Comparison of ENCODE assay signal across 27 cellular contexts in genomic region chr14:83047436-83047835, GRCh38.
"Had no signal": no experiment of that assay in that cellular context is flagged by ENCODE, and none has a peak within 500 bp of the region (broad histone marks: within the 10 kb centered on the region; RNA-seq: fewer than 3 reads in every experiment).

No MANE protein-coding gene starts in this region.

- H3K27me3 Mint-ChIP-seq: activated CD4-positive, alpha-beta memory T cell treated with anti-CD3 and anti-CD28 coated beads, Interleukin-2, amount 10 ng/mL, durations not matched to agents 7 days and 5 days; activated CD4-positive, alpha-beta T cell treated with anti-CD3 and anti-CD28 coated beads for 36 hours; activated CD4-positive, alpha-beta T cell treated with anti-CD3 and anti-CD28 coated beads, Interleukin-2, amount 10 ng/mL, durations not matched to agents 24 days and 14 days; activated naive CD8-positive, alpha-beta T cell; activated T-cell treated with anti-CD3 and anti-CD28 coated beads, Interleukin-2, amount 50 U/mL, for 24 hours; activated T-helper 17 cell treated with anti-CD3 and anti-CD28 coated beads, Interleukin-2, amount 50 U/mL, for 72 hours; T-helper 17 cell had no signal

- H3K4me1 ChIP-seq: body of pancreas, colonic mucosa, esophagus squamous epithelium, gastrocnemius medialis, heart left ventricle had no signal

- H3K4me1 Mint-ChIP-seq: activated CD4-positive, alpha-beta memory T cell treated with anti-CD3 and anti-CD28 coated beads, Interleukin-2, amount 10 ng/mL, durations not matched to agents 7 days and 5 days; activated CD4-positive, alpha-beta T cell treated with anti-CD3 and anti-CD28 coated beads for 36 hours; activated CD4-positive, alpha-beta T cell treated with anti-CD3 and anti-CD28 coated beads, Interleukin-2, amount 10 ng/mL, durations not matched to agents 24 days and 14 days; activated T-helper 17 cell treated with anti-CD3 and anti-CD28 coated beads, Interleukin-2, amount 50 U/mL, for 72 hours; T-helper 17 cell had no signal

- H3K4me3 ChIP-seq: body of pancreas, colonic mucosa, esophagus squamous epithelium, gastrocnemius medialis, heart left ventricle had no signal

- H3K9me3 Mint-ChIP-seq: activated CD4-positive, alpha-beta T cell treated with anti-CD3 and anti-CD28 coated beads, Interleukin-2, amount 10 ng/mL, durations not matched to agents 24 days and 14 days had no signal

- DNase-seq: activated CD4-positive, alpha-beta memory T cell treated with anti-CD3 and anti-CD28 coated beads, Interleukin-2, amount 10 ng/mL, durations not matched to agents 7 days and 5 days; activated CD4-positive, alpha-beta T cell treated with anti-CD3 and anti-CD28 coated beads for 36 hours; activated CD4-positive, alpha-beta T cell treated with anti-CD3 and anti-CD28 coated beads, Interleukin-2, amount 10 ng/mL, durations not matched to agents 24 days and 14 days; activated CD4-positive, CD25-positive, alpha-beta regulatory T cell; activated CD4-positive, CD25-positive, alpha-beta regulatory T cell treated with anti-CD3 and anti-CD28 coated beads, Interleukin-2, amount 50 U/mL, for 72 hours; activated CD8-positive, alpha-beta memory T cell treated with anti-CD3 and anti-CD28 coated beads, Interleukin-2, amount 50 U/mL, for 48 hours; activated effector memory CD4-positive, alpha-beta T cell treated with Interleukin-2 at 50 U/mL for 16 hours; activated gamma-delta T cell treated with Interleukin-2 at 50 U/mL for 16 hours; activated naive CD4-positive, alpha-beta T cell treated with anti-CD3 and anti-CD28 coated beads, Interleukin-2, amount 50 U/mL, for 16 hours; activated naive CD4-positive, alpha-beta T cell treated with Interleukin-2 at 50 U/mL for 16 hours; activated T-cell treated with anti-CD3 and anti-CD28 coated beads for 4 hours; activated T-cell treated with anti-CD3 and anti-CD28 coated beads, Interleukin-2, amount 50 U/mL, for 24 hours; aorta; body of pancreas; central memory CD4-positive, alpha-beta T cell; cerebellar nuclear complex; colonic mucosa; effector CD8-positive, alpha-beta T cell; esophagus squamous epithelium; gastrocnemius medialis; glutamatergic neuron; heart left ventricle; T-helper 1 cell; T-helper 17 cell had no signal

- H3K27me3 ChIP-seq: body of pancreas, colonic mucosa, esophagus squamous epithelium, gastrocnemius medialis, heart left ventricle had no signal

- ATAC-seq: activated CD4-positive, alpha-beta T cell treated with anti-CD3 and anti-CD28 coated beads for 36 hours; activated T-helper 17 cell treated with anti-CD3 and anti-CD28 coated beads, Interleukin-2, amount 50 U/mL, for 72 hours; body of pancreas; gastrocnemius medialis; heart left ventricle; T-helper 17 cell had no signal

- H3K36me3 Mint-ChIP-seq: activated naive CD8-positive, alpha-beta T cell had no signal

- H3K27ac Mint-ChIP-seq: activated CD4-positive, alpha-beta memory T cell treated with anti-CD3 and anti-CD28 coated beads, Interleukin-2, amount 10 ng/mL, durations not matched to agents 7 days and 5 days; activated CD4-positive, alpha-beta T cell treated with anti-CD3 and anti-CD28 coated beads for 36 hours; activated CD4-positive, alpha-beta T cell treated with anti-CD3 and anti-CD28 coated beads, Interleukin-2, amount 10 ng/mL, durations not matched to agents 24 days and 14 days; activated naive CD8-positive, alpha-beta T cell; activated T-cell treated with anti-CD3 and anti-CD28 coated beads, Interleukin-2, amount 50 U/mL, for 24 hours; activated T-helper 17 cell treated with anti-CD3 and anti-CD28 coated beads, Interleukin-2, amount 50 U/mL, for 72 hours; T-helper 17 cell had no signal

- H3K36me3 ChIP-seq: colonic mucosa, esophagus squamous epithelium, gastrocnemius medialis, heart left ventricle had no signal

- H3K4me3 Mint-ChIP-seq: activated CD4-positive, alpha-beta memory T cell treated with anti-CD3 and anti-CD28 coated beads, Interleukin-2, amount 10 ng/mL, durations not matched to agents 7 days and 5 days; activated CD4-positive, alpha-beta T cell treated with anti-CD3 and anti-CD28 coated beads for 36 hours; activated CD4-positive, alpha-beta T cell treated with anti-CD3 and anti-CD28 coated beads, Interleukin-2, amount 10 ng/mL, durations not matched to agents 24 days and 14 days; activated naive CD8-positive, alpha-beta T cell; activated T-cell treated with anti-CD3 and anti-CD28 coated beads, Interleukin-2, amount 50 U/mL, for 24 hours; activated T-helper 17 cell treated with anti-CD3 and anti-CD28 coated beads, Interleukin-2, amount 50 U/mL, for 72 hours; T-helper 17 cell had no signal

- H3K27ac ChIP-seq: body of pancreas, colonic mucosa, epithelial cell of prostate, esophagus squamous epithelium, gastrocnemius medialis, heart left ventricle had no signal

- H3K9me3 ChIP-seq: body of pancreas, colonic mucosa, esophagus squamous epithelium, gastrocnemius medialis, heart left ventricle had no signal
